1 cellular context compared by ENCODE assay signal in the genomic region with DNA sequence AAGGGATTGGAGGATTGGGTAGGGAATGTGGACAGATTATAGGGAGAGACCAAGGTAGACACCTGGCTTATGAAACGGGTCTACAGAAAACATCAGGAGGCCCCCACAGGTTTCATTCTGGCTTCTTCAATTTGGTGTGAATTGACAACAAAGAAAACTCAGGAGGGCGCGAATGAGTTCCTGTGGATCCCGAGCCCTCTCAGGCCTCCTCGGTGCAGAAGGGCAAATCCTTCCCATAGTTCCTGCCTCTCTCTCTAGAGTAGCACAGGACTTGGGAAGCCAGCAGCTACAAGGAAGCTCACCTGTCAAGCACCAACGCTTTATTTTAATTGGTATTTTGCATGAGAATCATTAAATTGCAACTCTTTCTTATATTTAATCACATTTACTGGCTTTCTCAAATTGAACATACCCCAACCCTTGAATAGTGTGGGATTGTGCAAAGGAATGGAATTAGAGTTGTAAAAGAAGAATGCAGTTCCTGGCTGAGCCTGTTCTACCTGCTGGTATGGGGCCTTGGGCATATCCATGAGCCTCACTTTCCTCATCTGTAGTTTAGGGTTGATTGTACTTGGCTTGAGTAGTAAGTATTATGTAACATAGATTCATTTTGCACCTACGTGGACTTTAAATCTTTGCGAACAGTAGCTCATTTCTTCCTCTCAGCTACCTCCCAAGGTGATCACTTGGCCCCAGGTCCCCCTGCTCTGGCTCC.
TF ChIP-seq lines count a peak whose summit lies in the region.

No MANE protein-coding gene starts in this region.

TF ChIP-seq in WTC11, 78 proteins besides CTCF, POLR2A, EP300 and RAD21 (continued from another document):
- TF ChIP-seq ZNF532 (CRISPR knock-in tag; IDR thresholded peaks at IDR 0.05; ENCODE audit: borderline replicate concordance): no peak
- no peak for TF ChIP-seq RORB (CRISPR knock-in tag; IDR thresholded peaks at IDR 0.05)
- TF ChIP-seq, protein P1, sequence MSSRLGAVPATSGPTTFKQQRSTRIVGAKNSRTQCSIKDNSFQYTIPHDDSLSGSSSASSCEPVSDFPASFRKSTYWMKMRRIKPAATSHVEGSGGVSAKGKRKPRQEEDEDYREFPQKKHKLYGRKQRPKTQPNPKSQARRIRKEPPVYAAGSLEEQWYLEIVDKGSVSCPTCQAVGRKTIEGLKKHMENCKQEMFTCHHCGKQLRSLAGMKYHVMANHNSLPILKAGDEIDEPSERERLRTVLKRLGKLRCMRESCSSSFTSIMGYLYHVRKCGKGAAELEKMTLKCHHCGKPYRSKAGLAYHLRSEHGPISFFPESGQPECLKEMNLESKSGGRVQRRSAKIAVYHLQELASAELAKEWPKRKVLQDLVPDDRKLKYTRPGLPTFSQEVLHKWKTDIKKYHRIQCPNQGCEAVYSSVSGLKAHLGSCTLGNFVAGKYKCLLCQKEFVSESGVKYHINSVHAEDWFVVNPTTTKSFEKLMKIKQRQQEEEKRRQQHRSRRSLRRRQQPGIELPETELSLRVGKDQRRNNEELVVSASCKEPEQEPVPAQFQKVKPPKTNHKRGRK (CRISPR knock-in tag; IDR thresholded peaks at IDR 0.05; ENCODE audit: borderline replicate concordance): no peak
- TF ChIP-seq, protein P2, sequence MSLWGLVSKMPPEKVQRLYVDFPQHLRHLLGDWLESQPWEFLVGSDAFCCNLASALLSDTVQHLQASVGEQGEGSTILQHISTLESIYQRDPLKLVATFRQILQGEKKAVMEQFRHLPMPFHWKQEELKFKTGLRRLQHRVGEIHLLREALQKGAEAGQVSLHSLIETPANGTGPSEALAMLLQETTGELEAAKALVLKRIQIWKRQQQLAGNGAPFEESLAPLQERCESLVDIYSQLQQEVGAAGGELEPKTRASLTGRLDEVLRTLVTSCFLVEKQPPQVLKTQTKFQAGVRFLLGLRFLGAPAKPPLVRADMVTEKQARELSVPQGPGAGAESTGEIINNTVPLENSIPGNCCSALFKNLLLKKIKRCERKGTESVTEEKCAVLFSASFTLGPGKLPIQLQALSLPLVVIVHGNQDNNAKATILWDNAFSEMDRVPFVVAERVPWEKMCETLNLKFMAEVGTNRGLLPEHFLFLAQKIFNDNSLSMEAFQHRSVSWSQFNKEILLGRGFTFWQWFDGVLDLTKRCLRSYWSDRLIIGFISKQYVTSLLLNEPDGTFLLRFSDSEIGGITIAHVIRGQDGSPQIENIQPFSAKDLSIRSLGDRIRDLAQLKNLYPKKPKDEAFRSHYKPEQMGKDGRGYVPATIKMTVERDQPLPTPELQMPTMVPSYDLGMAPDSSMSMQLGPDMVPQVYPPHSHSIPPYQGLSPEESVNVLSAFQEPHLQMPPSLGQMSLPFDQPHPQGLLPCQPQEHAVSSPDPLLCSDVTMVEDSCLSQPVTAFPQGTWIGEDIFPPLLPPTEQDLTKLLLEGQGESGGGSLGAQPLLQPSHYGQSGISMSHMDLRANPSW (CRISPR knock-in tag; conservative IDR thresholded peaks at IDR 0.05; ENCODE audit: low read depth): no peak
- no peak for TF ChIP-seq AFF4 (CRISPR knock-in tag; IDR thresholded peaks at IDR 0.05; ENCODE audit: borderline replicate concordance)
- no peak for TF ChIP-seq MYBL2 (CRISPR knock-in tag; IDR thresholded peaks at IDR 0.05)
- TF ChIP-seq SOX15 (CRISPR knock-in tag; IDR thresholded peaks at IDR 0.05): no peak
- TF ChIP-seq CREB1 (CRISPR knock-in tag; IDR thresholded peaks at IDR 0.05): no peak
- TF ChIP-seq ZNF671 (CRISPR knock-in tag; IDR thresholded peaks at IDR 0.05): no peak
- TF ChIP-seq USF1 (CRISPR knock-in tag; IDR thresholded peaks at IDR 0.05): no peak
- no peak for TF ChIP-seq TEAD1 (CRISPR knock-in tag; IDR thresholded peaks at IDR 0.05)
- no peak for TF ChIP-seq ZBTB21 (CRISPR knock-in tag; IDR thresholded peaks at IDR 0.05; ENCODE audit: borderline replicate concordance)
- no peak for TF ChIP-seq SMAD3 (CRISPR knock-in tag; IDR thresholded peaks at IDR 0.05; ENCODE audit: borderline replicate concordance)
